Comparison of ENCODE assay signal across 12 cellular contexts in genomic region chr12:116524964-116525379, GRCh38. TPM values are rescaled to one million over a fixed set of nuclear protein-coding genes. Genes with fewer than 3 reads are reported as not detected.
DNase-seq lines count a peak whose midpoint lies in the region; ATAC-seq and TF ChIP-seq lines count a peak whose summit lies in the region.
"Had no signal": no experiment of that assay in that cellular context is flagged by ENCODE, and none has a peak within 500 bp of the region (broad histone marks: within the 10 kb centered on the region; RNA-seq: fewer than 3 reads in every experiment).

No MANE protein-coding gene starts in this region.

- H3K36me3 ChIP-seq in ascending aorta (no peaks in the 10 kb centered on the region), thoracic aorta (no peaks in the 10 kb centered on the region)
- H3K36me3 ChIP-seq: ovary had no signal

- in situ Hi-C loops in G401 (cut with HindIII; ENCODE audit: low sequenced_read_pairs) (no loop called here), GM13977 (cut with MboI; ENCODE audit: low pct_unique_long_range_greater_than_20kb, low sequenced_read_pairs, unreplicated experiment) (no loop called here)

- H3K27ac ChIP-seq in ascending aorta, result peak overlapping the region; percentile 82 to 83
- H3K27ac ChIP-seq in thoracic aorta, result peak overlapping the region; percentile 84 to 91
- H3K27ac ChIP-seq: ovary had no signal

- H3K9me3 ChIP-seq in ascending aorta (no peaks in the 10 kb centered on the region), thoracic aorta (no peaks in the 10 kb centered on the region)
- H3K9me3 ChIP-seq: ovary had no signal

- ATAC-seq in thoracic aorta (ENCODE audit: insufficient number of reproducible peaks, low FRiP score, low read depth), result no peak

- peak; percentile 38 for DNase-seq in HK-2 (ENCODE audit: unreplicated experiment)
- DNase-seq in ascending aorta (ENCODE audit: low spot score in 2 of 2), result no peak
- DNase-seq in iPS DF 19.7 (ENCODE audit: low read depth, low spot score), result peak; percentile 71
- DNase-seq in thoracic aorta (ENCODE audit: low spot score), result no peak
- DNase-seq in G401 (ENCODE audit: low spot score), result no peak
- no peak for DNase-seq in T-helper 2 cell
- no peak for DNase-seq in NCI-H510A treated with DMSO at 0.1 percent for 48 hours (lab: John Stamatoyannopoulos, UW)
- no peak for DNase-seq in GM13977 (ENCODE audit: low spot score)
- DNase-seq: activated CD8-positive, alpha-beta memory T cell treated with anti-CD3 and anti-CD28 coated beads for 24 hours; MV-4-11; OCI-M1 had no signal

- intact Hi-C loops in ascending aorta (cut with DNase I), result loop anchor here (2.0 to 5.0 kb wide), 3 partner anchors 143 to 383 kb away; no protein-coding TSS in a partner anchor

- H3K27me3 ChIP-seq in ascending aorta, result no peaks in the 10 kb centered on the region
- H3K27me3 ChIP-seq in thoracic aorta (replicated peaks; ENCODE audit: insufficient read depth), result no peaks in the 10 kb centered on the region
- H3K27me3 ChIP-seq: ovary had no signal

- no peak for TF ChIP-seq CTCF in ascending aorta (IDR thresholded peaks at IDR 0.05)
- TF ChIP-seq CTCF in thoracic aorta (IDR thresholded peaks at IDR 0.05), result no peak
- TF ChIP-seq CTCF in GM13977 (IDR thresholded peaks at IDR 0.05; ENCODE audit: extremely low read depth, insufficient read depth, missing control alignments), result no peak

- H3K4me1 ChIP-seq in ascending aorta (peaks cover 2 to 28% of the 10 kb centered on the region in 2 donors), thoracic aorta (ENCODE audit: control insufficient read depth in 1 of 2, low read depth in 2 of 2) (peaks cover 22 to 40% of the 10 kb centered on the region in 2 donors)

- H3K4me3 ChIP-seq in ascending aorta (peak overlapping the region in 1 of 2 donors; percentile 58), thoracic aorta (peak overlapping the region; percentile 55)

RNA-seq across cellular contexts. Expression of gene MAP1LC3B2, which starts 34.2 kb away (rescaled TPM):
- not detected for total RNA-seq in ascending aorta
- 1 to 10 TPM in 1 of 2 donors, not detected in 1; 1.5 TPM for total RNA-seq in thoracic aorta
- 0.34 TPM in 1 of 2 replicates, not detected in the other for total RNA-seq in G401 (2014; rRNA removed; shearing (Covaris generic))

Comparison
In these comparisons a context has a peak if more than half of its experiments do, and no peak if none do; other contexts are left out.
1. DNase-seq: peak in HK-2 (single experiment) and iPS DF 19.7 (single experiment); none in ascending aorta (0 of 2), thoracic aorta (single experiment), G401 (single experiment), T-helper 2 cell (0 of 5), NCI-H510A treated with DMSO at 0.1 percent for 48 hours (single experiment) and GM13977 (single experiment).